Comparison of ENCODE assay signal across 21 cellular contexts in genomic region chr20:63556873-63557478, GRCh38. TPM values are rescaled to one million over a fixed set of nuclear protein-coding genes. Genes with fewer than 3 reads are reported as not detected.
"Had no signal": no experiment of that assay in that cellular context is flagged by ENCODE, and none has a peak within 500 bp of the region (broad histone marks: within the 10 kb centered on the region; RNA-seq: fewer than 3 reads in every experiment).

No MANE protein-coding gene starts in this region.

- H3K27me3 Mint-ChIP-seq: activated CD4-positive, alpha-beta T cell treated with anti-CD3 and anti-CD28 coated beads, Interleukin-2, amount 10 ng/mL, durations not matched to agents 7 days and 5 days; activated T-helper 17 cell treated with anti-CD3 and anti-CD28 coated beads, Interleukin-2, amount 50 U/mL, for 72 hours; effector memory CD8-positive, alpha-beta T cell; naive thymus-derived CD8-positive, alpha-beta T cell; T-helper 17 cell had no signal

- H3K9me3 ChIP-seq: body of pancreas, lower lobe of right lung, sigmoid colon, upper lobe of right lung had no signal

- DNase-seq: activated CD4-positive, alpha-beta T cell treated with anti-CD3 and anti-CD28 coated beads, Interleukin-2, amount 10 ng/mL, durations not matched to agents 7 days and 5 days; activated CD4-positive, CD25-positive, alpha-beta regulatory T cell; activated naive CD4-positive, alpha-beta T cell treated with anti-CD3 and anti-CD28 coated beads, Interleukin-2, amount 10 ng/mL, durations not matched to agents 7 days and 5 days; activated T-cell treated with anti-CD3 and anti-CD28 coated beads for 4 hours; body of pancreas; effector memory CD8-positive, alpha-beta T cell; hippocampal formation; left cardiac atrium; lower lobe of right lung; naive thymus-derived CD8-positive, alpha-beta T cell; sigmoid colon; stimulated activated CD4-positive, alpha-beta T cell treated with anti-CD3 and anti-CD28 coated beads, Interleukin-2, amount 100 ng/mL, for 24 hours; stimulated activated naive CD4-positive, alpha-beta T cell treated with Interleukin-2 at 50 U/mL for 16 hours; T-helper 17 cell; upper lobe of right lung had no signal

- ATAC-seq: activated T-helper 17 cell treated with anti-CD3 and anti-CD28 coated beads, Interleukin-2, amount 50 U/mL, for 72 hours; body of pancreas; effector memory CD8-positive, alpha-beta T cell; left cardiac atrium; lower lobe of right lung; naive thymus-derived CD8-positive, alpha-beta T cell; T-helper 17 cell; upper lobe of right lung had no signal

- H3K4me3 Mint-ChIP-seq: activated CD4-positive, alpha-beta T cell treated with anti-CD3 and anti-CD28 coated beads, Interleukin-2, amount 10 ng/mL, durations not matched to agents 7 days and 5 days; activated naive CD4-positive, alpha-beta T cell treated with anti-CD3 and anti-CD28 coated beads, Interleukin-2, amount 10 ng/mL, durations not matched to agents 7 days and 5 days; activated T-helper 17 cell treated with anti-CD3 and anti-CD28 coated beads, Interleukin-2, amount 50 U/mL, for 72 hours; effector memory CD8-positive, alpha-beta T cell; T-helper 17 cell had no signal

- H3K27ac Mint-ChIP-seq: activated CD4-positive, alpha-beta T cell treated with anti-CD3 and anti-CD28 coated beads, Interleukin-2, amount 10 ng/mL, durations not matched to agents 7 days and 5 days; activated naive CD4-positive, alpha-beta T cell treated with anti-CD3 and anti-CD28 coated beads, Interleukin-2, amount 10 ng/mL, durations not matched to agents 7 days and 5 days; activated T-helper 17 cell treated with anti-CD3 and anti-CD28 coated beads, Interleukin-2, amount 50 U/mL, for 72 hours; effector memory CD8-positive, alpha-beta T cell had no signal

- H3K9me3 Mint-ChIP-seq: activated T-helper 17 cell treated with anti-CD3 and anti-CD28 coated beads, Interleukin-2, amount 50 U/mL, for 72 hours; naive thymus-derived CD8-positive, alpha-beta T cell had no signal

- H3K27ac ChIP-seq: body of pancreas, lower lobe of right lung, sigmoid colon, upper lobe of right lung had no signal

- H3K4me3 ChIP-seq: body of pancreas, lower lobe of right lung, sigmoid colon, upper lobe of right lung had no signal

- H3K27me3 ChIP-seq: body of pancreas, upper lobe of right lung had no signal

RNA-seq across cellular contexts. Expression of gene FNDC11, which starts 3.0 kb away (rescaled TPM):
- total RNA-seq: osteoblast had no signal

RNA-seq across cellular contexts. Expression of gene SRMS, which starts 9.4 kb away (rescaled TPM):
- total RNA-seq: activated CD4-positive, alpha-beta T cell treated with anti-CD3 and anti-CD28 coated beads, Interleukin-2, amount 10 ng/mL, durations not matched to agents 7 days and 5 days; activated CD8-positive, alpha-beta memory T cell treated with anti-CD3 and anti-CD28 coated beads for 36 hours; activated T-helper 17 cell treated with anti-CD3 and anti-CD28 coated beads, Interleukin-2, amount 50 U/mL, for 72 hours; body of pancreas; epithelial cell of proximal tubule; left cardiac atrium; lower lobe of right lung; mononuclear cell; naive thymus-derived CD8-positive, alpha-beta T cell; osteoblast; pulmonary artery endothelial cell; sigmoid colon; T-helper 17 cell; upper lobe of right lung had no signal
- polyA plus RNA-seq: naive thymus-derived CD8-positive, alpha-beta T cell had no signal

RNA-seq across cellular contexts. Expression of gene PTK6, which starts 19.8 kb away (rescaled TPM):
- total RNA-seq: epithelial cell of proximal tubule, osteoblast had no signal
